Comparison of ENCODE assay signal across 24 cellular contexts in genomic region chr7:33710608-33711007, GRCh38.
DNase-seq lines count a peak whose midpoint lies in the region; ATAC-seq and TF ChIP-seq lines count a peak whose summit lies in the region.
"Had no signal": no experiment of that assay in that cellular context is flagged by ENCODE, and none has a peak within 500 bp of the region (broad histone marks: within the 10 kb centered on the region; RNA-seq: fewer than 3 reads in every experiment).

No MANE protein-coding gene starts in this region.

- CTCF ChIA-PET in PC-9 (lab: Charles Lee): interaction anchor here (0.7 kb wide), 1 partner anchor 371 kb away, joined by 3 read pairs; no protein-coding TSS in a partner anchor

- no peak for ATAC-seq in SK-N-SH treated with all-trans-retinoic acid at 6 μM for 48 hours
- ATAC-seq: stimulated activated naive CD8-positive, alpha-beta T cell treated with anti-CD3 and anti-CD28 coated beads, Interleukin-15, Interleukin-2, amounts not matched to agents 100 U/mL and 50 U/mL, for 24 hours had no signal

- intact Hi-C loops in PC-9 (cut with micrococcal nuclease; ENCODE audit: unreplicated experiment): no loop called here

- BruUV-seq in PC-9 (replicated peaks; lab: Mats Ljungman, UMichigan): no TSS peak

- H3K4me3 ChIP-seq in choroid plexus epithelial cell (ENCODE audit: low read depth, low read length) (no peak overlapping the region), PC-9 (no peak overlapping the region)
- H3K4me3 ChIP-seq: lung, right atrium auricular region, thyroid gland had no signal

- DNase-seq in GM04503 (ENCODE audit: low read depth) (peak; percentile 34), M059J (ENCODE audit: low read depth) (peak; percentile 65), choroid plexus epithelial cell (ENCODE audit: low read depth) (peak; percentile 41), non-pigmented ciliary epithelial cell (ENCODE audit: low read depth) (peak; percentile 9), PC-9 (no peak), 8988T (no peak), GF-D8 (lab: John Stamatoyannopoulos, UW) (no peak)
- DNase-seq: activated CD4-positive, CD25-positive, alpha-beta regulatory T cell treated with anti-CD3 and anti-CD28 coated beads, Interleukin-2, amount 50 U/mL, for 72 hours; activated naive CD4-positive, alpha-beta T cell treated with Interleukin-2 at 50 U/mL for 16 hours; activated T-cell treated with anti-CD3 and anti-CD28 coated beads, Interleukin-2, amount 50 U/mL, for 24 hours; amygdala; CD8-positive, alpha-beta memory T cell; DMS53; foreskin fibroblast; hypothalamus; kidney; nucleus accumbens; stimulated activated CD4-positive, alpha-beta T cell treated with anti-CD3 and anti-CD28 coated beads, Interleukin-4, amount 100 ng/mL, for 4 hours; stimulated activated naive CD8-positive, alpha-beta T cell treated with anti-CD3 and anti-CD28 coated beads, Interleukin-15, Interleukin-2, amounts not matched to agents 100 U/mL and 50 U/mL, for 24 hours; thyroid gland had no signal

- peaks cover 5% of the 10 kb centered on the region; the same call in 1 of the 2 replicates for H3K27me3 ChIP-seq in PC-9 (ENCODE audit: insufficient read depth, low read depth)
- H3K27me3 ChIP-seq: right atrium auricular region, thyroid gland had no signal

- H4K20me1 ChIP-seq in PC-9 (ENCODE audit: insufficient read depth): no peaks in the 10 kb centered on the region

- TF ChIP-seq CTCF in choroid plexus epithelial cell (conservative IDR thresholded peaks at IDR 0.05; ENCODE audit: low read depth, low read length) (no peak), PC-9 (conservative IDR thresholded peaks at IDR 0.05) (no peak)

- no peak overlapping the region for H3K4me2 ChIP-seq in PC-9

- POLR2A ChIA-PET in PC-9 (lab: Charles Lee; ENCODE audit: unreplicated experiment): no interaction called here

- no peaks in the 10 kb centered on the region for H3K79me2 ChIP-seq in PC-9 (ENCODE audit: low read depth)

- no peaks in the 10 kb centered on the region for H3K9me3 ChIP-seq in PC-9 (ENCODE audit: insufficient read depth, low read depth)
- H3K9me3 ChIP-seq: right atrium auricular region, thyroid gland had no signal

- no peaks in the 10 kb centered on the region for H3K36me3 ChIP-seq in PC-9 (ENCODE audit: low read depth)
- H3K36me3 ChIP-seq: right atrium auricular region, thyroid gland had no signal

- no peak overlapping the region for H2AFZ ChIP-seq in PC-9

- H3K27ac ChIP-seq in PC-9: no peak overlapping the region
- H3K27ac ChIP-seq: epithelial cell of prostate, right atrium auricular region, thyroid gland had no signal

- H3K9me2 ChIP-seq in PC-9 (ENCODE audit: insufficient read depth): no peaks in the 10 kb centered on the region

- H3F3A ChIP-seq in PC-9 (ENCODE audit: insufficient read depth, low read depth): no peaks in the 10 kb centered on the region

- no peaks in the 10 kb centered on the region for H3K4me1 ChIP-seq in PC-9 (replicated peaks; ENCODE audit: insufficient read depth)
- H3K4me1 ChIP-seq: thyroid gland had no signal

TF ChIP-seq in SK-N-SH treated with all-trans-retinoic acid at 6 μM for 48 hours, 23 proteins besides CTCF, POLR2A, EP300 and RAD21:
- no peak for TF ChIP-seq ZNF8 (CRISPR knock-in tag; IDR thresholded peaks at IDR 0.05)
- TF ChIP-seq CSRNP3 (CRISPR knock-in tag; IDR thresholded peaks at IDR 0.05): no peak
- TF ChIP-seq ZFP30 (CRISPR knock-in tag; IDR thresholded peaks at IDR 0.05): no peak
- TF ChIP-seq SNAI2 (CRISPR knock-in tag; IDR thresholded peaks at IDR 0.05): no peak
- no peak for TF ChIP-seq ZNF70 (CRISPR knock-in tag; IDR thresholded peaks at IDR 0.05)
- TF ChIP-seq PATZ1 (CRISPR knock-in tag; IDR thresholded peaks at IDR 0.05; ENCODE audit: borderline replicate concordance): no peak
- TF ChIP-seq OSR1 (CRISPR knock-in tag; IDR thresholded peaks at IDR 0.05): no peak
- no peak for TF ChIP-seq ESRRG (CRISPR knock-in tag; IDR thresholded peaks at IDR 0.05)
- TF ChIP-seq ZC3H10 (CRISPR knock-in tag; IDR thresholded peaks at IDR 0.05): no peak
- no peak for TF ChIP-seq PPARA (CRISPR knock-in tag; IDR thresholded peaks at IDR 0.05; ENCODE audit: borderline replicate concordance)
- no peak for TF ChIP-seq ZNF565 (CRISPR knock-in tag; conservative IDR thresholded peaks at IDR 0.05; ENCODE audit: low read depth)
- no peak for TF ChIP-seq POU6F1 (CRISPR knock-in tag; IDR thresholded peaks at IDR 0.05; ENCODE audit: borderline replicate concordance, low read depth)
- TF ChIP-seq TCF4 (CRISPR knock-in tag; IDR thresholded peaks at IDR 0.05; ENCODE audit: borderline replicate concordance): no peak
- no peak for TF ChIP-seq ARNTL (CRISPR knock-in tag; IDR thresholded peaks at IDR 0.05; ENCODE audit: borderline replicate concordance, low read depth)
TF ChIP-seq in SK-N-SH treated with all-trans-retinoic acid at 6 μM for 48 hours: peak in this region for 0.

Comparison
In these comparisons a context has a peak if more than half of its experiments do, and no peak if none do; other contexts are left out.
1. DNase-seq: peak in GM04503 (single experiment), M059J (single experiment), choroid plexus epithelial cell (single experiment) and non-pigmented ciliary epithelial cell (single experiment); none in PC-9 (0 of 2), 8988T (single experiment) and GF-D8 (single experiment).